In genomic region chr13:38897521-38897920, GRCh38 we compare ENCODE assay signal across 16 cellular contexts.
DNase-seq lines count a peak whose midpoint lies in the region; ATAC-seq and TF ChIP-seq lines count a peak whose summit lies in the region.
"Had no signal": no experiment of that assay in that cellular context is flagged by ENCODE, and none has a peak within 500 bp of the region (broad histone marks: within the 10 kb centered on the region; RNA-seq: fewer than 3 reads in every experiment).

No MANE protein-coding gene starts in this region.

- TF ChIP-seq CTCF in epithelial cell of proximal tubule (conservative IDR thresholded peaks at IDR 0.05; ENCODE audit: low read depth, low read length) = no peak
- TF ChIP-seq CTCF in prostate gland (IDR thresholded peaks at IDR 0.05) = no peak

- no peaks in the 10 kb centered on the region for H3K36me3 ChIP-seq in prostate gland

- no peak for TF ChIP-seq POLR2A in prostate gland (IDR thresholded peaks at IDR 0.05)

- intact Hi-C loops in prostate gland (cut with DNase I) = no loop called here

- H3K27me3 ChIP-seq in prostate gland (replicated peaks; ENCODE audit: insufficient read depth) = no peaks in the 10 kb centered on the region

- ATAC-seq in HG03432 (IDR thresholded peaks at IDR 0.05; ENCODE audit: unreplicated experiment) (peak; percentile 32), GM21576 (IDR thresholded peaks at IDR 0.05; ENCODE audit: unreplicated experiment) (no peak), HG03469 (IDR thresholded peaks at IDR 0.05; ENCODE audit: unreplicated experiment) (no peak), GM21367 (IDR thresholded peaks at IDR 0.05; ENCODE audit: unreplicated experiment) (no peak)

- H3K4me3 ChIP-seq in epithelial cell of proximal tubule (ENCODE audit: low read depth, low read length) = no peak overlapping the region
- no peak overlapping the region for H3K4me3 ChIP-seq in prostate gland

- DNase-seq in epithelial cell of proximal tubule (ENCODE audit: low read depth) (peak; percentile 76), left kidney (ENCODE audit: low read depth, low spot score) (peak; percentile 33), prostate gland (ENCODE audit: low spot score) (no peak)
- DNase-seq: AML-193; Caco-2; CD4-positive, alpha-beta T cell; DMS153; DMS79; GDM1; H9; KG1 had no signal

- no peak overlapping the region for H3K27ac ChIP-seq in prostate gland
- H3K27ac ChIP-seq: C4-2B had no signal

- H3K4me1 ChIP-seq in prostate gland (replicated peaks) = no peaks in the 10 kb centered on the region

- no peaks in the 10 kb centered on the region for H3K9me3 ChIP-seq in prostate gland
- H3K9me3 ChIP-seq: Caco-2 had no signal

- WGBS in prostate gland = 91% methylated on average over 6 of the region's 6 CpGs
